ENCODE assay signal across 8 cellular contexts in genomic region chr11:86459682-86460460, GRCh38.
DNase-seq lines count a peak whose midpoint lies in the region; ATAC-seq and TF ChIP-seq lines count a peak whose summit lies in the region.

No MANE protein-coding gene starts in this region.

- no peak overlapping the region for H2AFZ ChIP-seq in H9 (ENCODE audit: low read length)

- no peak overlapping the region for H3K56ac ChIP-seq in H9 (ENCODE audit: insufficient read length, low read depth, low read length)

- no peaks in the 10 kb centered on the region for H3K36me3 Mint-ChIP-seq in H9 (ENCODE audit: insufficient read depth in 1 of 3, low read depth in 3 of 3)

- H3T11ph ChIP-seq in H9 (ENCODE audit: low read length), result no peak overlapping the region

- H3K79me2 ChIP-seq in H9 (ENCODE audit: insufficient read depth, low read length), result no peaks in the 10 kb centered on the region

- no peak overlapping the region for H4K5ac ChIP-seq in H9 (ENCODE audit: insufficient read length, low read depth, low read length)

- H3K36me3 ChIP-seq in skeletal muscle satellite cell (ENCODE audit: insufficient read depth, low read length), result no peaks in the 10 kb centered on the region

- no peak overlapping the region for H3K23ac ChIP-seq in H9 (ENCODE audit: insufficient read length, low read depth, low read length)

- H3K27me3 Mint-ChIP-seq in H9 (ENCODE audit: low read depth), result peaks cover 2% of the 10 kb centered on the region; the same call in 1 of the 2 replicates

- no peak overlapping the region for H4K8ac ChIP-seq in H9 (replicated peaks; ENCODE audit: insufficient read length, low read depth, low read length)

- H3K9ac ChIP-seq in H9 (ENCODE audit: extremely low read depth, insufficient read length, low read length) (no peak overlapping the region), skeletal muscle satellite cell (ENCODE audit: low read depth, low read length) (peak overlapping the region; percentile 28)

- no peaks in the 10 kb centered on the region for H3K9me3 Mint-ChIP-seq in H9

- peaks cover 13 to 15% of the 10 kb centered on the region in 2 experiments for H3K4me1 Mint-ChIP-seq in H9

- DNase-seq in H9 (peak; percentile 45), Right ventricle myocardium superior (peak; percentile 60), NCI-H510A (lab: John Stamatoyannopoulos, UW) (no peak), GM19240 (ENCODE audit: insufficient read length, low spot score) (no peak)
- no peak for DNase-seq in NK-92 treated with Interleukin-12 subunit alpha and Interleukin-12 subunit beta, amount 100 ng/mL, for 24 hours (lab: John Stamatoyannopoulos, UW)

- no peaks in the 10 kb centered on the region for H4K20me1 ChIP-seq in H9 (ENCODE audit: control insufficient read depth, insufficient read depth, insufficient read length)

- no peak overlapping the region for H2BK12ac ChIP-seq in H9 (ENCODE audit: insufficient read length, low read depth, low read length)

- no peak overlapping the region for H4K91ac ChIP-seq in H9 (ENCODE audit: insufficient read length, low read depth, low read length)

- H3K27ac Mint-ChIP-seq in H9, result no peak overlapping the region; a peak in 2 of 7 replicates

- no peak for TF ChIP-seq CTCF in H9 (conservative IDR thresholded peaks at IDR 0.05)

- no peaks in the 10 kb centered on the region for H3K23me2 ChIP-seq in H9 (ENCODE audit: insufficient read length, low read depth, low read length, poor library complexity, severe bottlenecking)

- H2AK5ac ChIP-seq in H9 (ENCODE audit: insufficient read length, low read length), result no peak overlapping the region

- H3K27me3 ChIP-seq in H9 (ENCODE audit: insufficient read depth, low read length), result no peaks in the 10 kb centered on the region
- no peaks in the 10 kb centered on the region for H3K27me3 ChIP-seq in skeletal muscle satellite cell (ENCODE audit: control insufficient read depth, insufficient read depth, low read length)

- H3K4me3 Mint-ChIP-seq in H9, result no peak overlapping the region

- peak; percentile 79 for ATAC-seq in SK-N-SH treated with all-trans-retinoic acid at 6 μM for 48 hours
- peak; percentile 49 for ATAC-seq in Right ventricle myocardium superior (ENCODE audit: poor library complexity)
- ATAC-seq in GM19023 (IDR thresholded peaks at IDR 0.05; ENCODE audit: unreplicated experiment), result no peak

- H3K4ac ChIP-seq in H9 (ENCODE audit: low read depth, low read length), result no peak overlapping the region

- H3K4me3 ChIP-seq in skeletal muscle satellite cell (ENCODE audit: low read length), result no peak overlapping the region

- H3K4me1 ChIP-seq in H9 (ENCODE audit: insufficient read depth, low read length) (no peaks in the 10 kb centered on the region; the same call in 1 of the 2 replicates), skeletal muscle satellite cell (ENCODE audit: control insufficient read depth, insufficient read depth, low read length) (peaks cover 32% of the 10 kb centered on the region)

- H2BK5ac ChIP-seq in H9 (ENCODE audit: insufficient read length, low read length), result no peak overlapping the region

- no peak overlapping the region for H3K4me2 ChIP-seq in H9 (ENCODE audit: insufficient read depth, insufficient read length, low read length)
- H3K4me2 ChIP-seq in skeletal muscle satellite cell (ENCODE audit: low read length), result peak overlapping the region; percentile 29

- H3K27ac ChIP-seq in H9 (ENCODE audit: insufficient read length, low read depth, low read length), result no peak overlapping the region

- no peak overlapping the region for H3K18ac ChIP-seq in H9 (ENCODE audit: insufficient read length, low read depth, low read length)

- no peak overlapping the region for H2BK20ac ChIP-seq in H9 (ENCODE audit: low read depth, low read length, poor library complexity, severe bottlenecking)

- H3K14ac ChIP-seq in H9 (ENCODE audit: insufficient read depth, low read length), result no peak overlapping the region

- no peaks in the 10 kb centered on the region for H3K79me1 ChIP-seq in H9 (ENCODE audit: insufficient read depth, low read depth, low read length, poor library complexity, severe bottlenecking)

- H3K9me3 ChIP-seq in H9 (ENCODE audit: control insufficient read depth, low read depth, low read length) (no peaks in the 10 kb centered on the region), skeletal muscle satellite cell (replicated peaks; ENCODE audit: low read length) (no peaks in the 10 kb centered on the region)

- no CpG with 5 or more reads among the region's 3 CpGs for WGBS in H9 (ENCODE audit: extremely low coverage, insufficient read length, low lambda C conversion rate)

- intact Hi-C loops in Right ventricle myocardium superior (cut with DNase I), result loop anchor here (5.0 kb wide), 2 partner anchors 147 to 357 kb away; no protein-coding TSS in a partner anchor

- no peak overlapping the region for H2BK15ac ChIP-seq in H9 (ENCODE audit: low read depth, low read length)

- no peak overlapping the region for H2BK120ac ChIP-seq in H9 (ENCODE audit: low read depth, low read length, poor library complexity, severe bottlenecking)

TF ChIP-seq in SK-N-SH treated with all-trans-retinoic acid at 6 μM for 48 hours, 23 proteins besides CTCF, POLR2A, EP300 and RAD21 (continues in another document):
- TF ChIP-seq RARB (CRISPR knock-in tag; IDR thresholded peaks at IDR 0.05) (no peak), ZFP30 (CRISPR knock-in tag; IDR thresholded peaks at IDR 0.05) (no peak), CSRNP3 (CRISPR knock-in tag; IDR thresholded peaks at IDR 0.05) (no peak), TCF4 (CRISPR knock-in tag; IDR thresholded peaks at IDR 0.05; ENCODE audit: borderline replicate concordance) (no peak), OSR1 (CRISPR knock-in tag; IDR thresholded peaks at IDR 0.05) (no peak), SNAI2 (CRISPR knock-in tag; IDR thresholded peaks at IDR 0.05) (no peak), ZFP3 (CRISPR knock-in tag; IDR thresholded peaks at IDR 0.05) (peak; percentile 14; the same call in 1 of the 2 replicates), CSDC2 (CRISPR knock-in tag; IDR thresholded peaks at IDR 0.05) (no peak), CREB5 (CRISPR knock-in tag; IDR thresholded peaks at IDR 0.05; ENCODE audit: low read depth) (0 out of 2 replicates have a peak, but pooled peaks have one; percentile 39), BACH2 (CRISPR knock-in tag; IDR thresholded peaks at IDR 0.05; ENCODE audit: borderline replicate concordance) (no peak), ZC3H10 (CRISPR knock-in tag; IDR thresholded peaks at IDR 0.05) (no peak)
- TF ChIP-seq, protein P1, sequence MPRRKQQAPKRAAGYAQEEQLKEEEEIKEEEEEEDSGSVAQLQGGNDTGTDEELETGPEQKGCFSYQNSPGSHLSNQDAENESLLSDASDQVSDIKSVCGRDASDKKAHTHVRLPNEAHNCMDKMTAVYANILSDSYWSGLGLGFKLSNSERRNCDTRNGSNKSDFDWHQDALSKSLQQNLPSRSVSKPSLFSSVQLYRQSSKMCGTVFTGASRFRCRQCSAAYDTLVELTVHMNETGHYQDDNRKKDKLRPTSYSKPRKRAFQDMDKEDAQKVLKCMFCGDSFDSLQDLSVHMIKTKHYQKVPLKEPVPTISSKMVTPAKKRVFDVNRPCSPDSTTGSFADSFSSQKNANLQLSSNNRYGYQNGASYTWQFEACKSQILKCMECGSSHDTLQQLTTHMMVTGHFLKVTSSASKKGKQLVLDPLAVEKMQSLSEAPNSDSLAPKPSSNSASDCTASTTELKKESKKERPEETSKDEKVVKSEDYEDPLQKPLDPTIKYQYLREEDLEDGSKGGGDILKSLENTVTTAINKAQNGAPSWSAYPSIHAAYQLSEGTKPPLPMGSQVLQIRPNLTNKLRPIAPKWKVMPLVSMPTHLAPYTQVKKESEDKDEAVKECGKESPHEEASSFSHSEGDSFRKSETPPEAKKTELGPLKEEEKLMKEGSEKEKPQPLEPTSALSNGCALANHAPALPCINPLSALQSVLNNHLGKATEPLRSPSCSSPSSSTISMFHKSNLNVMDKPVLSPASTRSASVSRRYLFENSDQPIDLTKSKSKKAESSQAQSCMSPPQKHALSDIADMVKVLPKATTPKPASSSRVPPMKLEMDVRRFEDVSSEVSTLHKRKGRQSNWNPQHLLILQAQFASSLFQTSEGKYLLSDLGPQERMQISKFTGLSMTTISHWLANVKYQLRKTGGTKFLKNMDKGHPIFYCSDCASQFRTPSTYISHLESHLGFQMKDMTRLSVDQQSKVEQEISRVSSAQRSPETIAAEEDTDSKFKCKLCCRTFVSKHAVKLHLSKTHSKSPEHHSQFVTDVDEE (CRISPR knock-in tag; IDR thresholded peaks at IDR 0.05), result no peak

Comparison
In these comparisons a context has a peak if more than half of its experiments do, and no peak if none do; other contexts are left out.
1. DNase-seq: peak in H9 (single experiment) and Right ventricle myocardium superior (single experiment); none in NK-92 treated with Interleukin-12 subunit alpha and Interleukin-12 subunit beta, amount 100 ng/mL, for 24 hours (single experiment), NCI-H510A (single experiment) and GM19240 (single experiment).